Comparison of ENCODE assay signal across 1 cellular context in the genomic region with DNA sequence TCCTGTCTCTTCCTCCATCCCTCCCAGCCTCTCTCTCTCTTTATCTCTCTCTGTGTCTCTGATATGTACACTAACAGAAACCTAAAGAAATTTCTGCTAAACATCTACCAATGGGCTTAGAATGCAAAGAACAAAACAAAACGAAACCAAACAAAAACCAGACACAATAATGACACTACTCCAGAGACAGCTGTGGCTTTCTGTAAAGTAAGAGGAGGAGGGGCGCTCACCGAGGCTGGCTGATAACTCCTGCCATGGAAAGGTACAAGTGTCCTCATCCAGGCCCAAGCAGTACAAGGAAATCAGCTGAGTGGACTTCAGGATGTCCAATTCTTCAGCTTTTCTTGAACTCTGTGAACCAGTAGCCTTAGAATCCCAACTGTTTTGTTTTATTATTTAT.
TF ChIP-seq lines count a peak whose summit lies in the region.

No MANE protein-coding gene starts in this region.

TF ChIP-seq in GM23338, 12 proteins besides CTCF, POLR2A, EP300 and RAD21 (continued from another document):
- no peak for TF ChIP-seq JUNB (IDR thresholded peaks at IDR 0.05; ENCODE audit: unreplicated experiment)
- no peak for TF ChIP-seq NANOG (IDR thresholded peaks at IDR 0.05; ENCODE audit: borderline replicate concordance)
- TF ChIP-seq, protein P1, sequence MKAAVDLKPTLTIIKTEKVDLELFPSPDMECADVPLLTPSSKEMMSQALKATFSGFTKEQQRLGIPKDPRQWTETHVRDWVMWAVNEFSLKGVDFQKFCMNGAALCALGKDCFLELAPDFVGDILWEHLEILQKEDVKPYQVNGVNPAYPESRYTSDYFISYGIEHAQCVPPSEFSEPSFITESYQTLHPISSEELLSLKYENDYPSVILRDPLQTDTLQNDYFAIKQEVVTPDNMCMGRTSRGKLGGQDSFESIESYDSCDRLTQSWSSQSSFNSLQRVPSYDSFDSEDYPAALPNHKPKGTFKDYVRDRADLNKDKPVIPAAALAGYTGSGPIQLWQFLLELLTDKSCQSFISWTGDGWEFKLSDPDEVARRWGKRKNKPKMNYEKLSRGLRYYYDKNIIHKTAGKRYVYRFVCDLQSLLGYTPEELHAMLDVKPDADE (IDR thresholded peaks at IDR 0.05) = no peak
- no peak for TF ChIP-seq ZNF331 (CRISPR knock-in tag; IDR thresholded peaks at IDR 0.05; ENCODE audit: low read depth)
- no peak for TF ChIP-seq EZH2 (IDR thresholded peaks at IDR 0.05; ENCODE audit: low read depth, unreplicated experiment)
- TF ChIP-seq, protein P2, sequence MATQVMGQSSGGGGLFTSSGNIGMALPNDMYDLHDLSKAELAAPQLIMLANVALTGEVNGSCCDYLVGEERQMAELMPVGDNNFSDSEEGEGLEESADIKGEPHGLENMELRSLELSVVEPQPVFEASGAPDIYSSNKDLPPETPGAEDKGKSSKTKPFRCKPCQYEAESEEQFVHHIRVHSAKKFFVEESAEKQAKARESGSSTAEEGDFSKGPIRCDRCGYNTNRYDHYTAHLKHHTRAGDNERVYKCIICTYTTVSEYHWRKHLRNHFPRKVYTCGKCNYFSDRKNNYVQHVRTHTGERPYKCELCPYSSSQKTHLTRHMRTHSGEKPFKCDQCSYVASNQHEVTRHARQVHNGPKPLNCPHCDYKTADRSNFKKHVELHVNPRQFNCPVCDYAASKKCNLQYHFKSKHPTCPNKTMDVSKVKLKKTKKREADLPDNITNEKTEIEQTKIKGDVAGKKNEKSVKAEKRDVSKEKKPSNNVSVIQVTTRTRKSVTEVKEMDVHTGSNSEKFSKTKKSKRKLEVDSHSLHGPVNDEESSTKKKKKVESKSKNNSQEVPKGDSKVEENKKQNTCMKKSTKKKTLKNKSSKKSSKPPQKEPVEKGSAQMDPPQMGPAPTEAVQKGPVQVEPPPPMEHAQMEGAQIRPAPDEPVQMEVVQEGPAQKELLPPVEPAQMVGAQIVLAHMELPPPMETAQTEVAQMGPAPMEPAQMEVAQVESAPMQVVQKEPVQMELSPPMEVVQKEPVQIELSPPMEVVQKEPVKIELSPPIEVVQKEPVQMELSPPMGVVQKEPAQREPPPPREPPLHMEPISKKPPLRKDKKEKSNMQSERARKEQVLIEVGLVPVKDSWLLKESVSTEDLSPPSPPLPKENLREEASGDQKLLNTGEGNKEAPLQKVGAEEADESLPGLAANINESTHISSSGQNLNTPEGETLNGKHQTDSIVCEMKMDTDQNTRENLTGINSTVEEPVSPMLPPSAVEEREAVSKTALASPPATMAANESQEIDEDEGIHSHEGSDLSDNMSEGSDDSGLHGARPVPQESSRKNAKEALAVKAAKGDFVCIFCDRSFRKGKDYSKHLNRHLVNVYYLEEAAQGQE (IDR thresholded peaks at IDR 0.05; ENCODE audit: unreplicated experiment) = no peak
- no peak for TF ChIP-seq POLR2AphosphoS5 (IDR thresholded peaks at IDR 0.05; ENCODE audit: low read depth)
